Comparison of ENCODE assay signal across 1 cellular context in the genomic region with DNA sequence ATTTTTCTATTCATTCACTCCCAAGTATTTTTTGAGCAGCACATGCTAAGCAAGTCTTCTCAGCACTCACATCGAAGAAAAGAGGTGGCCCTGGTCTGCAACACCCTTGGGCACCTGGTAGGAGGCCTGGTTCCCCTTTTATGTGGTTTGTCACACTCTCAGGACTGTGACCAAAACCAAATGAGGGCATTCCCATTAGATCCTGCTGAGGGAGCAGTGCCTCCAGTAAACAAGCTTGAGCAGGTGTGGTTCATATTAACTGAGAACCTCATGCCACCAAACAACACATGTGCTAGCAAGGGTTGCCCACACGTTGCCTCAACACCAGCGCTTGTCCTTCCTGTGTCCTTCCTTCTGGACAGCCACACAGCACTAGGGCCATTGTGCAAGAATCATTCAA.
TF ChIP-seq lines count a peak whose summit lies in the region.

No MANE protein-coding gene starts in this region.

TF ChIP-seq in SK-N-SH, 30 proteins besides CTCF, POLR2A, EP300 and RAD21 (continued from another document):
- TF ChIP-seq, protein P1, sequence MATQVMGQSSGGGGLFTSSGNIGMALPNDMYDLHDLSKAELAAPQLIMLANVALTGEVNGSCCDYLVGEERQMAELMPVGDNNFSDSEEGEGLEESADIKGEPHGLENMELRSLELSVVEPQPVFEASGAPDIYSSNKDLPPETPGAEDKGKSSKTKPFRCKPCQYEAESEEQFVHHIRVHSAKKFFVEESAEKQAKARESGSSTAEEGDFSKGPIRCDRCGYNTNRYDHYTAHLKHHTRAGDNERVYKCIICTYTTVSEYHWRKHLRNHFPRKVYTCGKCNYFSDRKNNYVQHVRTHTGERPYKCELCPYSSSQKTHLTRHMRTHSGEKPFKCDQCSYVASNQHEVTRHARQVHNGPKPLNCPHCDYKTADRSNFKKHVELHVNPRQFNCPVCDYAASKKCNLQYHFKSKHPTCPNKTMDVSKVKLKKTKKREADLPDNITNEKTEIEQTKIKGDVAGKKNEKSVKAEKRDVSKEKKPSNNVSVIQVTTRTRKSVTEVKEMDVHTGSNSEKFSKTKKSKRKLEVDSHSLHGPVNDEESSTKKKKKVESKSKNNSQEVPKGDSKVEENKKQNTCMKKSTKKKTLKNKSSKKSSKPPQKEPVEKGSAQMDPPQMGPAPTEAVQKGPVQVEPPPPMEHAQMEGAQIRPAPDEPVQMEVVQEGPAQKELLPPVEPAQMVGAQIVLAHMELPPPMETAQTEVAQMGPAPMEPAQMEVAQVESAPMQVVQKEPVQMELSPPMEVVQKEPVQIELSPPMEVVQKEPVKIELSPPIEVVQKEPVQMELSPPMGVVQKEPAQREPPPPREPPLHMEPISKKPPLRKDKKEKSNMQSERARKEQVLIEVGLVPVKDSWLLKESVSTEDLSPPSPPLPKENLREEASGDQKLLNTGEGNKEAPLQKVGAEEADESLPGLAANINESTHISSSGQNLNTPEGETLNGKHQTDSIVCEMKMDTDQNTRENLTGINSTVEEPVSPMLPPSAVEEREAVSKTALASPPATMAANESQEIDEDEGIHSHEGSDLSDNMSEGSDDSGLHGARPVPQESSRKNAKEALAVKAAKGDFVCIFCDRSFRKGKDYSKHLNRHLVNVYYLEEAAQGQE (IDR thresholded peaks at IDR 0.05; ENCODE audit: low read depth, low read length), result no peak
- TF ChIP-seq RXRA (IDR thresholded peaks at IDR 0.05; ENCODE audit: borderline replicate concordance, low read depth), result no peak
- no peak for TF ChIP-seq MEF2A (IDR thresholded peaks at IDR 0.05; ENCODE audit: borderline replicate concordance, low read depth)
- no peak for TF ChIP-seq JUND (IDR thresholded peaks at IDR 0.05)
